ENCODE assay signal across 1 cellular context in the genomic region with DNA sequence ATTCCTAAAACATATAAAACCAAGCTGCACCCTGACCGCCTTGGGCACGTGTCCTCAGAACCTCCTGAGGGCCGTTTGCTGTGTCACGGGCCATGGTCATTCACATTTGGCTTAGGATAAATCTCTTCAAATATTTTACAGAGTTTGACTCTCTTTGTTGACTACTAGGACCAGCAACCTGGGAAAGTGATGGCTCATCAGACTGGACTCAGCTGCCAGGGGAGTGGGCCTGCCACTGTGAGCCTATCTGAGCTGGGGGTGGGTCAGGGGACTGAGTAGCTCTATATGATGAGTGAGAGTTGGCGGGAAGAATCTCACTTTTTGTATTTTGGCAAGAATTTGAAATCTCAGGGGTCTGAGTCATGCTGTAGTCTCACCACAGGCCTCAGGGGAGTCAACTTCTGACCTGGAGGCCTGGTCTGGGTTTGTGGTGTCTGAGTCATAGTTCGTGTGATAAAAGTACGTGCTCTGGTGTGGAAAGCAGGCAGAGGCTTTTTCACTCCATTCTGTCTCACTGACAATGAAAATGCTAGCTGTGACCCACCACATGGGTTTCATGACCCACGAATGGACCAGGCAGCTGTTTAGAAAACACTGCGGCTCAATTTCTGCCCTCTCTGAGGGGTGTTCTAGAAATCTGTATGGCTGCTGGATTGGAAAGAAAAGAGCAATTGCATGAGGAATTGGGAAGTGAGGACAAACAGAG.
TF ChIP-seq lines count a peak whose summit lies in the region.

No MANE protein-coding gene starts in this region.

TF ChIP-seq in K562, 482 proteins besides CTCF, POLR2A, EP300 and RAD21 (continued from another document and continues in another):
- TF ChIP-seq, protein P1, sequence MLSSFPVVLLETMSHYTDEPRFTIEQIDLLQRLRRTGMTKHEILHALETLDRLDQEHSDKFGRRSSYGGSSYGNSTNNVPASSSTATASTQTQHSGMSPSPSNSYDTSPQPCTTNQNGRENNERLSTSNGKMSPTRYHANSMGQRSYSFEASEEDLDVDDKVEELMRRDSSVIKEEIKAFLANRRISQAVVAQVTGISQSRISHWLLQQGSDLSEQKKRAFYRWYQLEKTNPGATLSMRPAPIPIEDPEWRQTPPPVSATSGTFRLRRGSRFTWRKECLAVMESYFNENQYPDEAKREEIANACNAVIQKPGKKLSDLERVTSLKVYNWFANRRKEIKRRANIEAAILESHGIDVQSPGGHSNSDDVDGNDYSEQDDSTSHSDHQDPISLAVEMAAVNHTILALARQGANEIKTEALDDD (IDR thresholded peaks at IDR 0.05): peak; percentile 16; the same call in 1 of the 2 replicates
- TF ChIP-seq CBFA2T3 (IDR thresholded peaks at IDR 0.05): peak; percentile 73
- no peak for TF ChIP-seq ZNF24 (IDR thresholded peaks at IDR 0.05)
- TF ChIP-seq, protein P2, sequence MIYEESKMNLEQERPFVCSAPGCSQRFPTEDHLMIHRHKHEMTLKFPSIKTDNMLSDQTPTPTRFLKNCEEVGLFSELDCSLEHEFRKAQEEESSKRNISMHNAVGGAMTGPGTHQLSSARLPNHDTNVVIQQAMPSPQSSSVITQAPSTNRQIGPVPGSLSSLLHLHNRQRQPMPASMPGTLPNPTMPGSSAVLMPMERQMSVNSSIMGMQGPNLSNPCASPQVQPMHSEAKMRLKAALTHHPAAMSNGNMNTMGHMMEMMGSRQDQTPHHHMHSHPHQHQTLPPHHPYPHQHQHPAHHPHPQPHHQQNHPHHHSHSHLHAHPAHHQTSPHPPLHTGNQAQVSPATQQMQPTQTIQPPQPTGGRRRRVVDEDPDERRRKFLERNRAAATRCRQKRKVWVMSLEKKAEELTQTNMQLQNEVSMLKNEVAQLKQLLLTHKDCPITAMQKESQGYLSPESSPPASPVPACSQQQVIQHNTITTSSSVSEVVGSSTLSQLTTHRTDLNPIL (CRISPR knock-in tag; IDR thresholded peaks at IDR 0.05): no peak
- no peak for TF ChIP-seq TBP (optimal IDR thresholded peaks at IDR 0.05; ENCODE audit: low read depth, low read length)
- TF ChIP-seq ZNF121 (CRISPR knock-in tag; conservative IDR thresholded peaks at IDR 0.05): no peak
- no peak for TF ChIP-seq GABPB2 (CRISPR knock-in tag; conservative IDR thresholded peaks at IDR 0.05)
- no peak for TF ChIP-seq SRSF1 (IDR thresholded peaks at IDR 0.05; ENCODE audit: low read depth, low read length)
- TF ChIP-seq, protein P3, sequence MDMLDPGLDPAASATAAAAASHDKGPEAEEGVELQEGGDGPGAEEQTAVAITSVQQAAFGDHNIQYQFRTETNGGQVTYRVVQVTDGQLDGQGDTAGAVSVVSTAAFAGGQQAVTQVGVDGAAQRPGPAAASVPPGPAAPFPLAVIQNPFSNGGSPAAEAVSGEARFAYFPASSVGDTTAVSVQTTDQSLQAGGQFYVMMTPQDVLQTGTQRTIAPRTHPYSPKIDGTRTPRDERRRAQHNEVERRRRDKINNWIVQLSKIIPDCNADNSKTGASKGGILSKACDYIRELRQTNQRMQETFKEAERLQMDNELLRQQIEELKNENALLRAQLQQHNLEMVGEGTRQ (CRISPR knock-in tag; IDR thresholded peaks at IDR 0.05): no peak
- TF ChIP-seq NRF1 (conservative IDR thresholded peaks at IDR 0.05 in 1 of 2, IDR thresholded peaks at IDR 0.05 in 1 of 2): peak; percentile 19 to 20; a peak in 1 of 4 replicates
- TF ChIP-seq SIN3A (IDR thresholded peaks at IDR 0.05; ENCODE audit: borderline replicate concordance in 2 of 2, control insufficient read depth in 1 of 2, low read depth in 2 of 2, low read length in 2 of 2): no peak
- TF ChIP-seq, protein P4, sequence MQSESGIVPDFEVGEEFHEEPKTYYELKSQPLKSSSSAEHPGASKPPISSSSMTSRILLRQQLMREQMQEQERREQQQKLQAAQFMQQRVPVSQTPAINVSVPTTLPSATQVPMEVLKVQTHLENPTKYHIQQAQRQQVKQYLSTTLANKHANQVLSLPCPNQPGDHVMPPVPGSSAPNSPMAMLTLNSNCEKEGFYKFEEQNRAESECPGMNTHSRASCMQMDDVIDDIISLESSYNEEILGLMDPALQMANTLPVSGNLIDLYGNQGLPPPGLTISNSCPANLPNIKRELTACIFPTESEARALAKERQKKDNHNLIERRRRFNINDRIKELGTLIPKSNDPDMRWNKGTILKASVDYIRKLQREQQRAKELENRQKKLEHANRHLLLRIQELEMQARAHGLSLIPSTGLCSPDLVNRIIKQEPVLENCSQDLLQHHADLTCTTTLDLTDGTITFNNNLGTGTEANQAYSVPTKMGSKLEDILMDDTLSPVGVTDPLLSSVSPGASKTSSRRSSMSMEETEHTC (IDR thresholded peaks at IDR 0.05): no peak
- peak; percentile 58; the same call in 1 of the 2 replicates for TF ChIP-seq LEF1 (IDR thresholded peaks at IDR 0.05)
- TF ChIP-seq JUN (IDR thresholded peaks at IDR 0.05; ENCODE audit: borderline replicate concordance, low read depth, low read length): peak; percentile 97
- TF ChIP-seq JUN (CRISPR knock-in tag; IDR thresholded peaks at IDR 0.05; ENCODE audit: borderline replicate concordance): no peak
- TF ChIP-seq BHLHE40 (IDR thresholded peaks at IDR 0.05; ENCODE audit: low read length): peak; percentile 53
- no peak for TF ChIP-seq ZNF239 (CRISPR knock-in tag; IDR thresholded peaks at IDR 0.05)
- no peak for TF ChIP-seq SMAD1 (IDR thresholded peaks at IDR 0.05; ENCODE audit: low read depth, low read length, partially characterized antibody)
- TF ChIP-seq, protein P5, sequence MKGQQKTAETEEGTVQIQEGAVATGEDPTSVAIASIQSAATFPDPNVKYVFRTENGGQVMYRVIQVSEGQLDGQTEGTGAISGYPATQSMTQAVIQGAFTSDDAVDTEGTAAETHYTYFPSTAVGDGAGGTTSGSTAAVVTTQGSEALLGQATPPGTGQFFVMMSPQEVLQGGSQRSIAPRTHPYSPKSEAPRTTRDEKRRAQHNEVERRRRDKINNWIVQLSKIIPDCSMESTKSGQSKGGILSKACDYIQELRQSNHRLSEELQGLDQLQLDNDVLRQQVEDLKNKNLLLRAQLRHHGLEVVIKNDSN (CRISPR knock-in tag; IDR thresholded peaks at IDR 0.05): peak; percentile 43; the same call in 1 of the 2 replicates
- TF ChIP-seq ZNF354B (CRISPR knock-in tag; IDR thresholded peaks at IDR 0.05): no peak
- no peak for TF ChIP-seq FOXJ3 (CRISPR knock-in tag; IDR thresholded peaks at IDR 0.05)
- TF ChIP-seq FOXK2 (conservative IDR thresholded peaks at IDR 0.05 in 1 of 2, IDR thresholded peaks at IDR 0.05 in 1 of 2; ENCODE audit: low read depth in 2 of 2): no peak
- TF ChIP-seq, protein P6, sequence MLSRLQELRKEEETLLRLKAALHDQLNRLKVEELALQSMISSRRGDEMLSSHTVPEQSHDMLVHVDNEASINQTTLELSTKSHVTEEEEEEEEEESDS (CRISPR knock-in tag; IDR thresholded peaks at IDR 0.05): no peak
- TF ChIP-seq, protein P7, sequence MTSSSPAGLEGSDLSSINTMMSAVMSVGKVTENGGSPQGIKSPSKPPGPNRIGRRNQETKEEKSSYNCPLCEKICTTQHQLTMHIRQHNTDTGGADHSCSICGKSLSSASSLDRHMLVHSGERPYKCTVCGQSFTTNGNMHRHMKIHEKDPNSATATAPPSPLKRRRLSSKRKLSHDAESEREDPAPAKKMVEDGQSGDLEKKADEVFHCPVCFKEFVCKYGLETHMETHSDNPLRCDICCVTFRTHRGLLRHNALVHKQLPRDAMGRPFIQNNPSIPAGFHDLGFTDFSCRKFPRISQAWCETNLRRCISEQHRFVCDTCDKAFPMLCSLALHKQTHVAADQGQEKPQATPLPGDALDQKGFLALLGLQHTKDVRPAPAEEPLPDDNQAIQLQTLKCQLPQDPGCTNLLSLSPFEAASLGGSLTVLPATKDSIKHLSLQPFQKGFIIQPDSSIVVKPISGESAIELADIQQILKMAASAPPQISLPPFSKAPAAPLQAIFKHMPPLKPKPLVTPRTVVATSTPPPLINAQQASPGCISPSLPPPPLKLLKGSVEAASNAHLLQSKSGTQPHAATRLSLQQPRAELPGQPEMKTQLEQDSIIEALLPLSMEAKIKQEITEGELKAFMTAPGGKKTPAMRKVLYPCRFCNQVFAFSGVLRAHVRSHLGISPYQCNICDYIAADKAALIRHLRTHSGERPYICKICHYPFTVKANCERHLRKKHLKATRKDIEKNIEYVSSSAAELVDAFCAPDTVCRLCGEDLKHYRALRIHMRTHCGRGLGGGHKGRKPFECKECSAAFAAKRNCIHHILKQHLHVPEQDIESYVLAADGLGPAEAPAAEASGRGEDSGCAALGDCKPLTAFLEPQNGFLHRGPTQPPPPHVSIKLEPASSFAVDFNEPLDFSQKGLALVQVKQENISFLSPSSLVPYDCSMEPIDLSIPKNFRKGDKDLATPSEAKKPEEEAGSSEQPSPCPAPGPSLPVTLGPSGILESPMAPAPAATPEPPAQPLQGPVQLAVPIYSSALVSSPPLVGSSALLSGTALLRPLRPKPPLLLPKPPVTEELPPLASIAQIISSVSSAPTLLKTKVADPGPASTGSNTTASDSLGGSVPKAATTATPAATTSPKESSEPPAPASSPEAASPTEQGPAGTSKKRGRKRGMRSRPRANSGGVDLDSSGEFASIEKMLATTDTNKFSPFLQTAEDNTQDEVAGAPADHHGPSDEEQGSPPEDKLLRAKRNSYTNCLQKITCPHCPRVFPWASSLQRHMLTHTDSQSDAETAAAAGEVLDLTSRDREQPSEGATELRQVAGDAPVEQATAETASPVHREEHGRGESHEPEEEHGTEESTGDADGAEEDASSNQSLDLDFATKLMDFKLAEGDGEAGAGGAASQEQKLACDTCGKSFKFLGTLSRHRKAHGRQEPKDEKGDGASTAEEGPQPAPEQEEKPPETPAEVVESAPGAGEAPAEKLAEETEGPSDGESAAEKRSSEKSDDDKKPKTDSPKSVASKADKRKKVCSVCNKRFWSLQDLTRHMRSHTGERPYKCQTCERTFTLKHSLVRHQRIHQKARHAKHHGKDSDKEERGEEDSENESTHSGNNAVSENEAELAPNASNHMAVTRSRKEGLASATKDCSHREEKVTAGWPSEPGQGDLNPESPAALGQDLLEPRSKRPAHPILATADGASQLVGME (CRISPR knock-in tag; IDR thresholded peaks at IDR 0.05): no peak
- TF ChIP-seq ZKSCAN1 (IDR thresholded peaks at IDR 0.05; ENCODE audit: low read depth, low read length): no peak
- no peak for TF ChIP-seq ARHGAP35 (IDR thresholded peaks at IDR 0.05; ENCODE audit: partially characterized antibody)
- TF ChIP-seq SOX6 (IDR thresholded peaks at IDR 0.05): peak; percentile 40; the same call in 1 of the 2 replicates
- TF ChIP-seq ZNF140 (CRISPR knock-in tag; IDR thresholded peaks at IDR 0.05): no peak
- no peak for TF ChIP-seq MCM5 (IDR thresholded peaks at IDR 0.05; ENCODE audit: low read depth)
- TF ChIP-seq YBX1 (IDR thresholded peaks at IDR 0.05): no peak
- TF ChIP-seq ATF1 (CRISPR knock-in tag; IDR thresholded peaks at IDR 0.05): no peak
- peak; percentile 56 for TF ChIP-seq ATF1 (tag; IDR thresholded peaks at IDR 0.05)
- TF ChIP-seq, protein P8, sequence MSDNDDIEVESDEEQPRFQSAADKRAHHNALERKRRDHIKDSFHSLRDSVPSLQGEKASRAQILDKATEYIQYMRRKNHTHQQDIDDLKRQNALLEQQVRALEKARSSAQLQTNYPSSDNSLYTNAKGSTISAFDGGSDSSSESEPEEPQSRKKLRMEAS (CRISPR knock-in tag; IDR thresholded peaks at IDR 0.05): no peak
- TF ChIP-seq MAFG (tag; conservative IDR thresholded peaks at IDR 0.05): peak; percentile 69
- peak; percentile 99 for TF ChIP-seq JUND (IDR thresholded peaks at IDR 0.05; ENCODE audit: borderline replicate concordance, low read depth, low read length)
- peak; percentile 97 for TF ChIP-seq JUND (tag; IDR thresholded peaks at IDR 0.05; ENCODE audit: borderline replicate concordance, low read depth, low read length)
- peak; percentile 72 for TF ChIP-seq CXXC5 (CRISPR knock-in tag; IDR thresholded peaks at IDR 0.05)
- TF ChIP-seq IFI16 (CRISPR knock-in tag; IDR thresholded peaks at IDR 0.05): no peak
- TF ChIP-seq SRSF9 (IDR thresholded peaks at IDR 0.05; ENCODE audit: borderline replicate concordance, low read depth, low read length): no peak
- TF ChIP-seq RNF2 (IDR thresholded peaks at IDR 0.05): peak; percentile 62
